24 cellular contexts compared by ENCODE assay signal in the genomic region with DNA sequence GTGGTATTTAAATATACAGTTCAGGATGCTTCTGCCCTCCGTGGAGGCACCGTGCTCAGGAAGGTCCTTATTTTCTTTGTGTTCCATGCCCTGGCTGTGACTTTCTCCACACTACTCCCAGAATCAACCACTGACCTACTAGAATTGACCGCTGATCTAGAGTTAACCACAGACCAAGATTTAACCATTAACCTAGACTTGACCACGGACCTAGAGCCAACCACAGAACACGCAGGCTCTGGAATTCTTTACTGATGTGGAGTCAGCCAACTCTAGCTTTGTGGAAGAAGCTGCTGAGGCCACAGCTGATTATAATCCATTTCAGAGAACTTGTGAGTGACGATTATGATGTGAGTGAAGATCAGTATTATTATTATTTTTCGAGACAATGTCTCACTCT. TPM values are rescaled to one million over a fixed set of nuclear protein-coding genes. Genes with fewer than 3 reads are reported as not detected.
DNase-seq lines count a peak whose midpoint lies in the region; ATAC-seq and TF ChIP-seq lines count a peak whose summit lies in the region.
"Had no signal": no experiment of that assay in that cellular context is flagged by ENCODE, and none has a peak within 500 bp of the region (broad histone marks: within the 10 kb centered on the region; RNA-seq: fewer than 3 reads in every experiment).

No MANE protein-coding gene starts in this region.

- H3K36me3 Mint-ChIP-seq in stimulated activated naive B cell treated with anti-CD40 and anti-IgM and Interleukin-4, amounts not matched to agents 10 μg/mL and 1 μg/mL and 100 μg/mL, for 72 hours: peaks cover 16 to 38% of the 10 kb centered on the region in 2 donors

- TF ChIP-seq CTCF in HEK293 (tag by site-specific recombination; IDR thresholded peaks at IDR 0.05): no peak
- TF ChIP-seq CTCF in ascending aorta (IDR thresholded peaks at IDR 0.05): no peak

- H3K4me1 ChIP-seq in HEK293 (ENCODE audit: control insufficient read depth, insufficient read depth, low read length) (peaks cover 3% of the 10 kb centered on the region; the same call in 1 of the 2 replicates), ascending aorta (no peaks in the 10 kb centered on the region)
- H3K4me1 ChIP-seq: BLaER1 had no signal

- H3K4me3 Mint-ChIP-seq in stimulated activated naive B cell treated with anti-CD40 and anti-IgM and Interleukin-4, amounts not matched to agents 10 μg/mL and 1 μg/mL and 100 μg/mL, for 72 hours: no peak overlapping the region
- H3K4me3 Mint-ChIP-seq: CD4-positive, alpha-beta T cell had no signal

- no peak for ATAC-seq in stimulated activated naive B cell treated with anti-CD40 and anti-IgM and Interleukin-4, amounts not matched to agents 10 μg/mL and 1 μg/mL and 100 μg/mL, for 72 hours (replicated peaks)
- ATAC-seq in HG02852 (IDR thresholded peaks at IDR 0.05; ENCODE audit: unreplicated experiment) (no peak), left lobe of liver (no peak)
- ATAC-seq: GM12878, Panc1, SK-N-SH treated with all-trans-retinoic acid at 6 μM for 48 hours had no signal

- H3K4me3 ChIP-seq in HEK293 (ENCODE audit: low read depth, low read length): no peak overlapping the region
- no peak overlapping the region for H3K4me3 ChIP-seq in ascending aorta
- H3K4me3 ChIP-seq: BLaER1, GM12878, GM23248 had no signal

- no peaks in the 10 kb centered on the region for H3K27me3 ChIP-seq in ascending aorta
- H3K27me3 ChIP-seq: BLaER1 had no signal

- DNase-seq in amniotic epithelial cell (ENCODE audit: low read depth) (peak; percentile 29), kidney tubule cell (ENCODE audit: low spot score) (peak; percentile 90), cerebellar nuclear complex (lab: John Stamatoyannopoulos, UW) (no peak), left lobe of liver (ENCODE audit: low spot score) (no peak), ascending aorta (ENCODE audit: low spot score in 2 of 2) (no peak)
- no peak for DNase-seq in stimulated activated naive B cell treated with anti-CD40 and anti-IgM and Interleukin-4, amounts not matched to agents 10 μg/mL and 1 μg/mL and 100 μg/mL, for 72 hours
- DNase-seq: CD4-positive, alpha-beta T cell; COR-L47; DND-41; GM23248; HCEC 1CT; KBM-7; NCI-H1105; NCI-H146; NCI-H2029; NCI-H2227 treated with DMSO at 0.1 percent for 48 hours; NCI-H510A; NK-92 treated with Interleukin-12 subunit alpha and Interleukin-12 subunit beta, amount 100 ng/mL, for 24 hours had no signal

- peak overlapping the region; percentile 43 for H3K27ac Mint-ChIP-seq in stimulated activated naive B cell treated with anti-CD40 and anti-IgM and Interleukin-4, amounts not matched to agents 10 μg/mL and 1 μg/mL and 100 μg/mL, for 72 hours
- H3K27ac Mint-ChIP-seq: CD4-positive, alpha-beta T cell had no signal

- no peaks in the 10 kb centered on the region for H3K9me3 Mint-ChIP-seq in stimulated activated naive B cell treated with anti-CD40 and anti-IgM and Interleukin-4, amounts not matched to agents 10 μg/mL and 1 μg/mL and 100 μg/mL, for 72 hours

- CTCF ChIA-PET in HEK293 (lab: Yijun Ruan, JAX): interaction anchor here (0.5 kb wide), 1 partner anchor 15 kb away, joined by 3 read pairs; no protein-coding TSS in a partner anchor

- H3K9me3 ChIP-seq in HEK293 (ENCODE audit: control insufficient read depth, insufficient read depth, low read depth, low read length): no peaks in the 10 kb centered on the region
- H3K9me3 ChIP-seq in ascending aorta: no peaks in the 10 kb centered on the region

- no peaks in the 10 kb centered on the region for H3K27me3 Mint-ChIP-seq in stimulated activated naive B cell treated with anti-CD40 and anti-IgM and Interleukin-4, amounts not matched to agents 10 μg/mL and 1 μg/mL and 100 μg/mL, for 72 hours
- H3K27me3 Mint-ChIP-seq: CD4-positive, alpha-beta T cell had no signal

- H3K27ac ChIP-seq in HEK293 (ENCODE audit: extremely low read depth, low read depth, low read length) (no peak overlapping the region), ascending aorta (no peak overlapping the region)
- H3K27ac ChIP-seq: BLaER1, GM23248 had no signal

- peaks cover 17 to 22% of the 10 kb centered on the region in 2 donors for H3K4me1 Mint-ChIP-seq in stimulated activated naive B cell treated with anti-CD40 and anti-IgM and Interleukin-4, amounts not matched to agents 10 μg/mL and 1 μg/mL and 100 μg/mL, for 72 hours

- intact Hi-C loops in ascending aorta (cut with DNase I): no loop called here

- POLR2A ChIA-PET in HEK293 (lab: Yijun Ruan, JAX): no interaction called here

- H3K36me3 ChIP-seq in HEK293 (ENCODE audit: control insufficient read depth in 2 of 2, insufficient read depth in 1 of 2, low read length in 2 of 2): peaks cover 0 to 13% of the 10 kb centered on the region in 2 experiments; a peak in 1 of 3 replicates
- peaks cover 9 to 17% of the 10 kb centered on the region in 2 donors for H3K36me3 ChIP-seq in ascending aorta

TF ChIP-seq in HEK293, 187 proteins besides CTCF, POLR2A, EP300 and RAD21:
- TF ChIP-seq ZNF133 (tag by site-specific recombination; IDR thresholded peaks at IDR 0.05): no peak
- no peak for TF ChIP-seq HOXA7 (CRISPR knock-in tag; IDR thresholded peaks at IDR 0.05; ENCODE audit: borderline replicate concordance)
- no peak for TF ChIP-seq ZNF202 (tag by site-specific recombination; IDR thresholded peaks at IDR 0.05; ENCODE audit: borderline replicate concordance)
- peak; percentile 73 for TF ChIP-seq ZNF600 (tag by site-specific recombination; IDR thresholded peaks at IDR 0.05)

RNA-seq across cellular contexts. Expression of a gene that starts 18.0 kb away (rescaled TPM):
- total RNA-seq in left lobe of liver (4.4 TPM), ascending aorta (6.4 TPM)

Comparison
In these comparisons a context has a peak if more than half of its experiments do, and no peak if none do; other contexts are left out.
1. DNase-seq: peak in amniotic epithelial cell (single experiment) and kidney tubule cell (single experiment); none in stimulated activated naive B cell treated with anti-CD40 and anti-IgM and Interleukin-4, amounts not matched to agents 10 μg/mL and 1 μg/mL and 100 μg/mL, for 72 hours (single experiment), cerebellar nuclear complex (0 of 2), left lobe of liver (single experiment) and ascending aorta (0 of 2).